ENCODE assay signal across 2 cellular contexts in the genomic region with DNA sequence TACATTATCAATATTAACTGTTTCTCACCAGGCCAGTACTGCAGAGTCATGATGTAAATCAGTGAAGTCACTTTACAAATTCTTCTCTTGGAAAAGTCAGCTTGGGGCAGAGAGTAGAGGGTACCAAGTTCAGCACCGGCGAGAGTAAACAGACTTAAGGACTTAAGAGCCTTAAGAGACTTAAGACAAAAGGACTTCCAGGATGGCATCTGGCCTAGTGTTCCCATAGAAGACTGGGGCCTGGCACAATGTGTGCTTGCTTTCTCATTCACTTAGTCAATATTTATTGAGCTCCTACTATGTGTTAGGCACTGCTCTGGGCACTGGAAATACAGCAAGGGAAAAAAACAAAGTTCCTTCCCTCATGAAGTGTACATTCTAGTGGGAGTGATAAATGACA.
TF ChIP-seq lines count a peak whose summit lies in the region.

No MANE protein-coding gene starts in this region.

TF ChIP-seq in SK-N-SH, 30 proteins besides CTCF, POLR2A, EP300 and RAD21:
- TF ChIP-seq, protein P1, sequence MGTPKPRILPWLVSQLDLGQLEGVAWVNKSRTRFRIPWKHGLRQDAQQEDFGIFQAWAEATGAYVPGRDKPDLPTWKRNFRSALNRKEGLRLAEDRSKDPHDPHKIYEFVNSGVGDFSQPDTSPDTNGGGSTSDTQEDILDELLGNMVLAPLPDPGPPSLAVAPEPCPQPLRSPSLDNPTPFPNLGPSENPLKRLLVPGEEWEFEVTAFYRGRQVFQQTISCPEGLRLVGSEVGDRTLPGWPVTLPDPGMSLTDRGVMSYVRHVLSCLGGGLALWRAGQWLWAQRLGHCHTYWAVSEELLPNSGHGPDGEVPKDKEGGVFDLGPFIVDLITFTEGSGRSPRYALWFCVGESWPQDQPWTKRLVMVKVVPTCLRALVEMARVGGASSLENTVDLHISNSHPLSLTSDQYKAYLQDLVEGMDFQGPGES (IDR thresholded peaks at IDR 0.05; ENCODE audit: low read depth, low read length) = no peak
- TF ChIP-seq TCF12 (IDR thresholded peaks at IDR 0.05) (no peak), FOXM1 (IDR thresholded peaks at IDR 0.05; ENCODE audit: low read depth) (no peak), RCOR1 (IDR thresholded peaks at IDR 0.05; ENCODE audit: low read length) (no peak), MEF2A (IDR thresholded peaks at IDR 0.05; ENCODE audit: borderline replicate concordance, low read depth) (no peak), RXRA (IDR thresholded peaks at IDR 0.05; ENCODE audit: borderline replicate concordance, low read depth) (no peak), SIN3A (IDR thresholded peaks at IDR 0.05; ENCODE audit: borderline replicate concordance, low read depth, low read length) (no peak), NFIC (IDR thresholded peaks at IDR 0.05; ENCODE audit: borderline replicate concordance) (no peak)
- TF ChIP-seq, protein P2, sequence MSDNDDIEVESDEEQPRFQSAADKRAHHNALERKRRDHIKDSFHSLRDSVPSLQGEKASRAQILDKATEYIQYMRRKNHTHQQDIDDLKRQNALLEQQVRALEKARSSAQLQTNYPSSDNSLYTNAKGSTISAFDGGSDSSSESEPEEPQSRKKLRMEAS (IDR thresholded peaks at IDR 0.05; ENCODE audit: low read depth) = no peak
- TF ChIP-seq, protein P3, sequence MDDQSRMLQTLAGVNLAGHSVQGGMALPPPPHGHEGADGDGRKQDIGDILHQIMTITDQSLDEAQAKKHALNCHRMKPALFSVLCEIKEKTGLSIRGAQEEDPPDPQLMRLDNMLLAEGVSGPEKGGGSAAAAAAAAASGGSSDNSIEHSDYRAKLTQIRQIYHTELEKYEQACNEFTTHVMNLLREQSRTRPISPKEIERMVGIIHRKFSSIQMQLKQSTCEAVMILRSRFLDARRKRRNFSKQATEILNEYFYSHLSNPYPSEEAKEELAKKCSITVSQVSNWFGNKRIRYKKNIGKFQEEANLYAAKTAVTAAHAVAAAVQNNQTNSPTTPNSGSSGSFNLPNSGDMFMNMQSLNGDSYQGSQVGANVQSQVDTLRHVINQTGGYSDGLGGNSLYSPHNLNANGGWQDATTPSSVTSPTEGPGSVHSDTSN (IDR thresholded peaks at IDR 0.05) = no peak
TF ChIP-seq in SK-N-SH: peak in this region for 0.

TF ChIP-seq in SK-N-SH treated with all-trans-retinoic acid at 6 μM for 48 hours, 23 proteins besides CTCF, POLR2A, EP300 and RAD21 (continued from another document):
- TF ChIP-seq, protein P4, sequence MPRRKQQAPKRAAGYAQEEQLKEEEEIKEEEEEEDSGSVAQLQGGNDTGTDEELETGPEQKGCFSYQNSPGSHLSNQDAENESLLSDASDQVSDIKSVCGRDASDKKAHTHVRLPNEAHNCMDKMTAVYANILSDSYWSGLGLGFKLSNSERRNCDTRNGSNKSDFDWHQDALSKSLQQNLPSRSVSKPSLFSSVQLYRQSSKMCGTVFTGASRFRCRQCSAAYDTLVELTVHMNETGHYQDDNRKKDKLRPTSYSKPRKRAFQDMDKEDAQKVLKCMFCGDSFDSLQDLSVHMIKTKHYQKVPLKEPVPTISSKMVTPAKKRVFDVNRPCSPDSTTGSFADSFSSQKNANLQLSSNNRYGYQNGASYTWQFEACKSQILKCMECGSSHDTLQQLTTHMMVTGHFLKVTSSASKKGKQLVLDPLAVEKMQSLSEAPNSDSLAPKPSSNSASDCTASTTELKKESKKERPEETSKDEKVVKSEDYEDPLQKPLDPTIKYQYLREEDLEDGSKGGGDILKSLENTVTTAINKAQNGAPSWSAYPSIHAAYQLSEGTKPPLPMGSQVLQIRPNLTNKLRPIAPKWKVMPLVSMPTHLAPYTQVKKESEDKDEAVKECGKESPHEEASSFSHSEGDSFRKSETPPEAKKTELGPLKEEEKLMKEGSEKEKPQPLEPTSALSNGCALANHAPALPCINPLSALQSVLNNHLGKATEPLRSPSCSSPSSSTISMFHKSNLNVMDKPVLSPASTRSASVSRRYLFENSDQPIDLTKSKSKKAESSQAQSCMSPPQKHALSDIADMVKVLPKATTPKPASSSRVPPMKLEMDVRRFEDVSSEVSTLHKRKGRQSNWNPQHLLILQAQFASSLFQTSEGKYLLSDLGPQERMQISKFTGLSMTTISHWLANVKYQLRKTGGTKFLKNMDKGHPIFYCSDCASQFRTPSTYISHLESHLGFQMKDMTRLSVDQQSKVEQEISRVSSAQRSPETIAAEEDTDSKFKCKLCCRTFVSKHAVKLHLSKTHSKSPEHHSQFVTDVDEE (CRISPR knock-in tag; IDR thresholded peaks at IDR 0.05) = no peak
- no peak for TF ChIP-seq TCF4 (CRISPR knock-in tag; IDR thresholded peaks at IDR 0.05; ENCODE audit: borderline replicate concordance)
- TF ChIP-seq, protein P5, sequence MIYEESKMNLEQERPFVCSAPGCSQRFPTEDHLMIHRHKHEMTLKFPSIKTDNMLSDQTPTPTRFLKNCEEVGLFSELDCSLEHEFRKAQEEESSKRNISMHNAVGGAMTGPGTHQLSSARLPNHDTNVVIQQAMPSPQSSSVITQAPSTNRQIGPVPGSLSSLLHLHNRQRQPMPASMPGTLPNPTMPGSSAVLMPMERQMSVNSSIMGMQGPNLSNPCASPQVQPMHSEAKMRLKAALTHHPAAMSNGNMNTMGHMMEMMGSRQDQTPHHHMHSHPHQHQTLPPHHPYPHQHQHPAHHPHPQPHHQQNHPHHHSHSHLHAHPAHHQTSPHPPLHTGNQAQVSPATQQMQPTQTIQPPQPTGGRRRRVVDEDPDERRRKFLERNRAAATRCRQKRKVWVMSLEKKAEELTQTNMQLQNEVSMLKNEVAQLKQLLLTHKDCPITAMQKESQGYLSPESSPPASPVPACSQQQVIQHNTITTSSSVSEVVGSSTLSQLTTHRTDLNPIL (CRISPR knock-in tag; IDR thresholded peaks at IDR 0.05; ENCODE audit: low read depth) = no peak
- no peak for TF ChIP-seq BACH2 (CRISPR knock-in tag; IDR thresholded peaks at IDR 0.05; ENCODE audit: borderline replicate concordance)
- TF ChIP-seq, protein P6, sequence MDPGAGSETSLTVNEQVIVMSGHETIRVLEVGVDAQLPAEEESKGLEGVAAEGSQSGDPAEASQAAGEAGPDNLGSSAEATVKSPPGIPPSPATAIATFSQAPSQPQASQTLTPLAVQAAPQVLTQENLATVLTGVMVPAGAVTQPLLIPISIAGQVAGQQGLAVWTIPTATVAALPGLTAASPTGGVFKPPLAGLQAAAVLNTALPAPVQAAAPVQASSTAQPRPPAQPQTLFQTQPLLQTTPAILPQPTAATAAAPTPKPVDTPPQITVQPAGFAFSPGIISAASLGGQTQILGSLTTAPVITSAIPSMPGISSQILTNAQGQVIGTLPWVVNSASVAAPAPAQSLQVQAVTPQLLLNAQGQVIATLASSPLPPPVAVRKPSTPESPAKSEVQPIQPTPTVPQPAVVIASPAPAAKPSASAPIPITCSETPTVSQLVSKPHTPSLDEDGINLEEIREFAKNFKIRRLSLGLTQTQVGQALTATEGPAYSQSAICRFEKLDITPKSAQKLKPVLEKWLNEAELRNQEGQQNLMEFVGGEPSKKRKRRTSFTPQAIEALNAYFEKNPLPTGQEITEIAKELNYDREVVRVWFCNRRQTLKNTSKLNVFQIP (CRISPR knock-in tag; IDR thresholded peaks at IDR 0.05; ENCODE audit: borderline replicate concordance, low read depth) = no peak
- TF ChIP-seq PPARA (CRISPR knock-in tag; IDR thresholded peaks at IDR 0.05; ENCODE audit: borderline replicate concordance) = no peak
- TF ChIP-seq ZNF565 (CRISPR knock-in tag; conservative IDR thresholded peaks at IDR 0.05; ENCODE audit: low read depth) = no peak
- no peak for TF ChIP-seq ESRRG (CRISPR knock-in tag; IDR thresholded peaks at IDR 0.05)
- no peak for TF ChIP-seq ZNF8 (CRISPR knock-in tag; IDR thresholded peaks at IDR 0.05)
- TF ChIP-seq CSDC2 (CRISPR knock-in tag; IDR thresholded peaks at IDR 0.05) = no peak
- no peak for TF ChIP-seq RARB (CRISPR knock-in tag; IDR thresholded peaks at IDR 0.05)
- no peak for TF ChIP-seq SNAI2 (CRISPR knock-in tag; IDR thresholded peaks at IDR 0.05)
- TF ChIP-seq ZFP3 (CRISPR knock-in tag; IDR thresholded peaks at IDR 0.05) = no peak
- TF ChIP-seq TOX (CRISPR knock-in tag; IDR thresholded peaks at IDR 0.05; ENCODE audit: borderline replicate concordance) = no peak
